Comparison of ENCODE assay signal across 13 cellular contexts in the genomic region with DNA sequence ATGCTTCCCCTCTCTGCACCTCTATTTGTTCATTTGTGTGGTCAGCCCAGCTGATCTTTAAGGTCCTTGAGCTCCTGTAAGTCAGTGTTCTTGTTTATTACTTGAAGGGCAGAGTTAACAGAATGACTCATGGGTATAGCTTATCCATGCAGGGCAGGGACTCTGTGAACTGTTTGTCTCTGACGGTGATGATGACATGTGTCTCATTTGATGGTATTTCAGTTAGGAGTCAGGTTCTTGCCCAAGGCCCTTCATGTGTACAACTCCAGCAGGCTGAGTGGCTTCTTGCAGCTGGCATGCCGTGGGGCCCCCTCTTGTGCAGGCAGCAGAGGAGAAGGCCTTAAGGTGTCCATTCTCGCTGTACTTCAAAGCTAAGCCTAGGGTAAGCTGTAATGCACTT.
DNase-seq lines count a peak whose midpoint lies in the region; ATAC-seq and TF ChIP-seq lines count a peak whose summit lies in the region.
"Had no signal": no experiment of that assay in that cellular context is flagged by ENCODE, and none has a peak within 500 bp of the region (broad histone marks: within the 10 kb centered on the region; RNA-seq: fewer than 3 reads in every experiment).

No MANE protein-coding gene starts in this region.

- POLR2A ChIA-PET in Panc1 (lab: Charles Lee), result no interaction called here

- H2BK15ac ChIP-seq in mesenchymal stem cell (ENCODE audit: low read depth, poor library complexity, severe bottlenecking), result no peak overlapping the region

- no peak overlapping the region for H3K23ac ChIP-seq in mesenchymal stem cell (ENCODE audit: low read length in 2 of 2)

- DNase-seq in Calu3 (peak; percentile 35), Panc1 (ENCODE audit: low read depth, low spot score) (no peak), fibroblast of gingiva (ENCODE audit: low read depth) (peak; percentile 91), mesenchymal stem cell (peak; percentile 97), foreskin melanocyte (no peak), GDM1 (lab: John Stamatoyannopoulos, UW) (no peak), posterior vena cava (ENCODE audit: low spot score) (no peak)
- DNase-seq: activated CD4-positive, alpha-beta memory T cell treated with anti-CD3 and anti-CD28 coated beads for 36 hours; CD8-positive, alpha-beta memory T cell; KBM-7; stomach had no signal

- H4K8ac ChIP-seq in mesenchymal stem cell (ENCODE audit: low read length), result no peak overlapping the region

- peaks cover 31% of the 10 kb centered on the region for H3K4me1 Mint-ChIP-seq in Calu3 (ENCODE audit: low read depth, unreplicated experiment)
- H3K4me1 Mint-ChIP-seq: CD8-positive, alpha-beta memory T cell; central memory CD8-positive, alpha-beta T cell had no signal

- ATAC-seq in Panc1 (peak; percentile 52), GM18873 (IDR thresholded peaks at IDR 0.05; ENCODE audit: low FRiP score, unreplicated experiment) (no peak)

- no peaks in the 10 kb centered on the region for H3K4me1 ChIP-seq in Panc1 (ENCODE audit: control insufficient read depth, insufficient read depth, low read length)
- H3K4me1 ChIP-seq in mesenchymal stem cell (ENCODE audit: control insufficient read depth, insufficient read depth, low read depth, low read length), result peaks cover 8% of the 10 kb centered on the region

- intact Hi-C loops in Calu3 (cut with micrococcal nuclease; ENCODE audit: unreplicated experiment) (no loop called here), Panc1 (cut with micrococcal nuclease; ENCODE audit: unreplicated experiment) (no loop called here), posterior vena cava (cut with DNase I) (no loop called here)

- H3K4ac ChIP-seq in mesenchymal stem cell (ENCODE audit: low read depth in 1 of 2, low read length in 2 of 2), result no peak overlapping the region

- no peak overlapping the region for H3K27ac ChIP-seq in Panc1 (ENCODE audit: low read length)
- H3K27ac ChIP-seq in mesenchymal stem cell (ENCODE audit: low read length, poor library complexity, severe bottlenecking), result no peak overlapping the region

- no peak overlapping the region for H3K18ac ChIP-seq in mesenchymal stem cell (ENCODE audit: low read depth in 1 of 2, low read length in 2 of 2)

- H3K27ac Mint-ChIP-seq in Calu3 (ENCODE audit: unreplicated experiment), result peak overlapping the region; percentile 60
- H3K27ac Mint-ChIP-seq: activated CD4-positive, alpha-beta memory T cell treated with anti-CD3 and anti-CD28 coated beads for 36 hours; CD8-positive, alpha-beta memory T cell had no signal

- H3K27me3 ChIP-seq in Panc1 (ENCODE audit: control insufficient read depth, insufficient read depth, low read length) (no peaks in the 10 kb centered on the region), mesenchymal stem cell (ENCODE audit: control insufficient read depth in 1 of 2, insufficient read depth in 1 of 2, low read length in 2 of 2) (no peaks in the 10 kb centered on the region)
- H3K27me3 ChIP-seq: stomach had no signal

- H3K36me3 Mint-ChIP-seq in Calu3 (ENCODE audit: insufficient read depth, unreplicated experiment), result peaks cover 7% of the 10 kb centered on the region
- H3K36me3 Mint-ChIP-seq: activated CD4-positive, alpha-beta memory T cell treated with anti-CD3 and anti-CD28 coated beads for 36 hours had no signal

- no peaks in the 10 kb centered on the region for H3K9me3 Mint-ChIP-seq in Calu3 (ENCODE audit: low read depth, unreplicated experiment)
- H3K9me3 Mint-ChIP-seq: activated CD4-positive, alpha-beta memory T cell treated with anti-CD3 and anti-CD28 coated beads for 36 hours; CD8-positive, alpha-beta memory T cell; central memory CD8-positive, alpha-beta T cell had no signal

- H3K9ac ChIP-seq in mesenchymal stem cell (ENCODE audit: low read length), result no peak overlapping the region

- in situ Hi-C loops in Panc1 (cut with HindIII; ENCODE audit: low pct_unique_long_range_greater_than_20kb, low sequenced_read_pairs), result no loop called here

- peaks cover 5% of the 10 kb centered on the region for H3K79me1 ChIP-seq in mesenchymal stem cell (replicated peaks; ENCODE audit: low read length, poor library complexity, severe bottlenecking)

- no peak overlapping the region for H2AK5ac ChIP-seq in mesenchymal stem cell (ENCODE audit: low read length, severe bottlenecking)

- no peaks in the 10 kb centered on the region for H3K36me3 ChIP-seq in Panc1 (ENCODE audit: control insufficient read depth, insufficient read depth, low read length)
- peaks cover 0 to 78% of the 10 kb centered on the region in 2 experiments for H3K36me3 ChIP-seq in mesenchymal stem cell (ENCODE audit: control insufficient read depth in 1 of 2, insufficient read depth in 2 of 2, low read depth in 1 of 2, low read length in 2 of 2)

- H3K27me3 Mint-ChIP-seq in Calu3 (ENCODE audit: unreplicated experiment), result no peaks in the 10 kb centered on the region

- H2BK12ac ChIP-seq in mesenchymal stem cell (ENCODE audit: low read length in 2 of 2), result no peak overlapping the region

- no peak overlapping the region for H2BK5ac ChIP-seq in mesenchymal stem cell (ENCODE audit: low read depth, low read length, poor library complexity, severe bottlenecking)

- no peak overlapping the region for H4K91ac ChIP-seq in mesenchymal stem cell (ENCODE audit: low read length)

- H2BK120ac ChIP-seq in mesenchymal stem cell (ENCODE audit: low read depth, low read length), result no peak overlapping the region

- no peak for TF ChIP-seq CTCF in Calu3 (IDR thresholded peaks at IDR 0.05; ENCODE audit: unreplicated experiment)
- TF ChIP-seq CTCF in Panc1 (IDR thresholded peaks at IDR 0.05), result no peak

- no peak overlapping the region for H3K4me3 ChIP-seq in Panc1 (ENCODE audit: low read depth in 2 of 2, low read length in 2 of 2)
- H3K4me3 ChIP-seq in mesenchymal stem cell (ENCODE audit: insufficient read depth in 1 of 2, low read depth in 1 of 2, low read length in 2 of 2), result no peak overlapping the region
- H3K4me3 ChIP-seq: stomach had no signal

- H2AFZ ChIP-seq in mesenchymal stem cell (ENCODE audit: low read depth, low read length), result no peak overlapping the region

- H3K4me2 ChIP-seq in mesenchymal stem cell (ENCODE audit: low read length, poor library complexity, severe bottlenecking), result no peak overlapping the region

- H3K14ac ChIP-seq in mesenchymal stem cell (ENCODE audit: low read length in 2 of 2), result no peak overlapping the region

- H3K9me3 ChIP-seq in Panc1 (ENCODE audit: control insufficient read depth, insufficient read depth, low read depth, low read length), result no peaks in the 10 kb centered on the region
- H3K9me3 ChIP-seq in mesenchymal stem cell (ENCODE audit: control insufficient read depth, low read length), result no peaks in the 10 kb centered on the region
- H3K9me3 ChIP-seq: stomach had no signal

- H3K4me3 Mint-ChIP-seq in Calu3 (ENCODE audit: low read depth, unreplicated experiment), result no peak overlapping the region
- H3K4me3 Mint-ChIP-seq: activated CD4-positive, alpha-beta memory T cell treated with anti-CD3 and anti-CD28 coated beads for 36 hours; CD8-positive, alpha-beta memory T cell; central memory CD8-positive, alpha-beta T cell had no signal

- CTCF ChIA-PET in Calu3 (lab: Charles Lee), result interaction anchor here (0.6 to 1.5 kb wide), 7 partner anchors 11 to 133 kb away, joined by 3 to 10 read pairs (median 4); no protein-coding TSS in a partner anchor
- CTCF ChIA-PET in Panc1 (lab: Charles Lee), result no interaction called here

- BruUV-seq in Calu3 (replicated peaks; lab: Mats Ljungman, UMichigan) (no TSS peak), Panc1 (replicated peaks; lab: Mats Ljungman, UMichigan) (no TSS peak)

- WGBS in mesenchymal stem cell, result 42% methylated on average over 3 of the region's 3 CpGs

Comparison
In these comparisons a context has a peak if more than half of its experiments do, and no peak if none do; other contexts are left out.
1. DNase-seq: peak in Calu3 (single experiment), fibroblast of gingiva (single experiment) and mesenchymal stem cell (single experiment); none in Panc1 (single experiment), foreskin melanocyte (single experiment), GDM1 (single experiment) and posterior vena cava (single experiment).